14 cellular contexts compared by ENCODE assay signal in genomic region chr10:70271996-70272924, GRCh38. TPM values are rescaled to one million over a fixed set of nuclear protein-coding genes. Genes with fewer than 3 reads are reported as not detected.
A peak's percentile ranks its signal among the peaks of the same experiment; 100 is the strongest.
DNase-seq lines count a peak whose midpoint lies in the region; ATAC-seq, FAIRE-seq and TF ChIP-seq lines count a peak whose summit lies in the region.
"Had no signal": no experiment of that assay in that cellular context is flagged by ENCODE, and none has a peak within 500 bp of the region (broad histone marks: within the 10 kb centered on the region; RNA-seq: fewer than 3 reads in every experiment).

No MANE protein-coding gene starts in this region.

- ATAC-seq in activated naive CD4-positive, alpha-beta T cell treated with anti-CD3 and anti-CD28 coated beads, Interleukin-2, amount 50 U/mL, for 72 hours, result peak; percentile 21 to 46
- no peak for ATAC-seq in GM21619 (IDR thresholded peaks at IDR 0.05; ENCODE audit: unreplicated experiment)

- no peak for TF ChIP-seq CTCF in fibroblast of the aortic adventitia (IDR thresholded peaks at IDR 0.05; ENCODE audit: insufficient read depth, low read length)

- peak; percentile 23 for FAIRE-seq in urothelium cell line (lab: Jason Lieb, UNC)

- no peaks in the 10 kb centered on the region for H3K36me3 Mint-ChIP-seq in activated naive CD4-positive, alpha-beta T cell treated with anti-CD3 and anti-CD28 coated beads, Interleukin-2, amount 50 U/mL, for 72 hours
- H3K36me3 Mint-ChIP-seq: neural progenitor cell had no signal

- no peak overlapping the region for H3K4me3 ChIP-seq in fibroblast of the aortic adventitia (ENCODE audit: low read depth, low read length)
- H3K4me3 ChIP-seq: left lung, neural progenitor cell, SK-N-MC, smooth muscle cell had no signal

- DNase-seq in activated naive CD4-positive, alpha-beta T cell treated with anti-CD3 and anti-CD28 coated beads, Interleukin-2, amount 50 U/mL, for 72 hours (ENCODE audit: low spot score in 2 of 2), result no peak
- DNase-seq in activated naive CD4-positive, alpha-beta T cell (lab: John Stamatoyannopoulos, UW), result no peak
- DNase-seq in NCI-H69 (lab: John Stamatoyannopoulos, UW), result peak; percentile 16
- peak; percentile 51 for DNase-seq in fibroblast of the aortic adventitia (ENCODE audit: low read depth)
- no peak for DNase-seq in urothelium cell line (ENCODE audit: low spot score)
- DNase-seq in activated effector memory CD4-positive, alpha-beta T cell treated with Interleukin-2 at 50 U/mL for 16 hours, result no peak
- no peak for DNase-seq in dermis blood vessel endothelial cell
- DNase-seq: activated CD4-positive, alpha-beta T cell treated with anti-CD3 and anti-CD28 coated beads for 48 hours; left lung had no signal

- H3K9me3 Mint-ChIP-seq in activated naive CD4-positive, alpha-beta T cell treated with anti-CD3 and anti-CD28 coated beads, Interleukin-2, amount 50 U/mL, for 72 hours, result no peaks in the 10 kb centered on the region

- peak overlapping the region; percentile 29 to 31 for H3K27ac Mint-ChIP-seq in activated naive CD4-positive, alpha-beta T cell treated with anti-CD3 and anti-CD28 coated beads, Interleukin-2, amount 50 U/mL, for 72 hours
- H3K27ac Mint-ChIP-seq: neural progenitor cell had no signal

RNA-seq across cellular contexts. Expression of gene NPFFR1, which starts 11.5 kb away (rescaled TPM):
- not detected for total RNA-seq in activated naive CD4-positive, alpha-beta T cell treated with anti-CD3 and anti-CD28 coated beads, Interleukin-2, amount 50 U/mL, for 72 hours
- total RNA-seq in fibroblast of the aortic adventitia (ENCODE audit: low replicate concordance) (not detected in 2 replicates), dermis blood vessel endothelial cell (not detected in 2 replicates)
- total RNA-seq: glomerular endothelial cell had no signal

RNA-seq across cellular contexts. Expression of gene PPA1, which starts 39.0 kb away (rescaled TPM):
- 100 to 1,000 TPM; 233 to 258 TPM for total RNA-seq in activated naive CD4-positive, alpha-beta T cell treated with anti-CD3 and anti-CD28 coated beads, Interleukin-2, amount 50 U/mL, for 72 hours
- total RNA-seq in fibroblast of the aortic adventitia (ENCODE audit: low replicate concordance) (197 and 394 TPM in 2 replicates), dermis blood vessel endothelial cell (171 and 240 TPM in 2 replicates)

Comparison
In these comparisons a context has a peak if more than half of its experiments do, and no peak if none do; other contexts are left out.
1. DNase-seq: peak in NCI-H69 (single experiment) and fibroblast of the aortic adventitia (single experiment); none in activated naive CD4-positive, alpha-beta T cell treated with anti-CD3 and anti-CD28 coated beads, Interleukin-2, amount 50 U/mL, for 72 hours (0 of 2), activated naive CD4-positive, alpha-beta T cell (0 of 4), urothelium cell line (single experiment), activated effector memory CD4-positive, alpha-beta T cell treated with Interleukin-2 at 50 U/mL for 16 hours (single experiment) and dermis blood vessel endothelial cell (single experiment).